12 cellular contexts compared by ENCODE assay signal in the genomic region with DNA sequence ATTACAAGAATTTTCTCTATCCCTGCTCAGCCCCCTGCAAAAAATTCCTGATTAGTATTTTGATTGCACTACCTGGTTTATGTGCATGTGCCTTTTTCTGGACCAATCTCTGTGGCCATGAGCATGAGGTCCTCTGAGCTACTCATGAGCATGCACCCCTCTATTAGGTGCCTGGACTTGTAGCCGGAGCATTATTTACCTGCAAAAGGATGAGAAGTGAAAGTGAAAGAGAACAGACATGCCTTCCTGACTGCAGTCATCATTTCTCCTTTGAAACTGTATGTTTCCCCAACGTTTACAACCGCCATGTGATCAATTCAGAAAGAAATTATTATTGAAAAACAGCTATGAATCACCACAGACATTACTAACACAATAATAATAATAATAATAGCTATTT.
DNase-seq lines count a peak whose midpoint lies in the region; ATAC-seq and TF ChIP-seq lines count a peak whose summit lies in the region.
"Had no signal": no experiment of that assay in that cellular context is flagged by ENCODE, and none has a peak within 500 bp of the region (broad histone marks: within the 10 kb centered on the region; RNA-seq: fewer than 3 reads in every experiment).

No MANE protein-coding gene starts in this region.

- H3K27me3 Mint-ChIP-seq in activated CD8-positive, alpha-beta T cell treated with anti-CD3 and anti-CD28 coated beads, Interleukin-2, amount 10 ng/mL, durations not matched to agents 7 days and 5 days (ENCODE audit: low read depth): no peaks in the 10 kb centered on the region
- no peaks in the 10 kb centered on the region for H3K27me3 Mint-ChIP-seq in activated CD8-positive, alpha-beta T cell treated with anti-CD3 and anti-CD28 coated beads for 36 hours

- H3K9me3 Mint-ChIP-seq in activated CD8-positive, alpha-beta T cell treated with anti-CD3 and anti-CD28 coated beads, Interleukin-2, amount 10 ng/mL, durations not matched to agents 7 days and 5 days (ENCODE audit: insufficient read depth): peaks cover 7% of the 10 kb centered on the region
- H3K9me3 Mint-ChIP-seq in activated CD8-positive, alpha-beta T cell treated with anti-CD3 and anti-CD28 coated beads for 36 hours: no peaks in the 10 kb centered on the region

- TF ChIP-seq CTCF in activated CD8-positive, alpha-beta T cell treated with anti-CD3 and anti-CD28 coated beads for 36 hours (IDR thresholded peaks at IDR 0.05): no peak
- no peak for TF ChIP-seq CTCF in liver (IDR thresholded peaks at IDR 0.05; ENCODE audit: low read depth, low read length, missing input control)

- no peak overlapping the region for H3K27ac ChIP-seq in liver (ENCODE audit: low read depth in 1 of 2, low read length in 2 of 2)

- no peak for DNase-seq in activated CD8-positive, alpha-beta T cell treated with anti-CD3 and anti-CD28 coated beads, Interleukin-2, amount 10 ng/mL, durations not matched to agents 7 days and 5 days
- no peak for DNase-seq in activated CD8-positive, alpha-beta T cell treated with anti-CD3 and anti-CD28 coated beads for 36 hours
- DNase-seq in RPMI8226 (peak; percentile 48), SKM-1 (lab: John Stamatoyannopoulos, UW; ENCODE audit: unreplicated experiment) (no peak), NCI-H187 (lab: John Stamatoyannopoulos, UW) (no peak)
- DNase-seq: activated CD4-positive, CD25-positive, alpha-beta regulatory T cell treated with anti-CD3 and anti-CD28 coated beads, Interleukin-2, amount 50 U/mL, for 72 hours; Caco-2; left colon; NCI-H2171 had no signal

- H3K27ac Mint-ChIP-seq in activated CD8-positive, alpha-beta T cell treated with anti-CD3 and anti-CD28 coated beads, Interleukin-2, amount 10 ng/mL, durations not matched to agents 7 days and 5 days: no peak overlapping the region
- H3K27ac Mint-ChIP-seq in activated CD8-positive, alpha-beta T cell treated with anti-CD3 and anti-CD28 coated beads for 36 hours: no peak overlapping the region

- TF ChIP-seq RAD21 in liver (IDR thresholded peaks at IDR 0.05): no peak

- H3K4me3 Mint-ChIP-seq in activated CD8-positive, alpha-beta T cell treated with anti-CD3 and anti-CD28 coated beads, Interleukin-2, amount 10 ng/mL, durations not matched to agents 7 days and 5 days: peak overlapping the region; percentile 39
- no peak overlapping the region for H3K4me3 Mint-ChIP-seq in activated CD8-positive, alpha-beta T cell treated with anti-CD3 and anti-CD28 coated beads for 36 hours

- no peaks in the 10 kb centered on the region for H3K4me1 Mint-ChIP-seq in activated CD8-positive, alpha-beta T cell treated with anti-CD3 and anti-CD28 coated beads, Interleukin-2, amount 10 ng/mL, durations not matched to agents 7 days and 5 days (ENCODE audit: low read depth)
- H3K4me1 Mint-ChIP-seq in activated CD8-positive, alpha-beta T cell treated with anti-CD3 and anti-CD28 coated beads for 36 hours (ENCODE audit: low read depth): no peaks in the 10 kb centered on the region

- H3K36me3 ChIP-seq in liver (ENCODE audit: control insufficient read depth in 4 of 4, insufficient read depth in 3 of 4, low read depth in 1 of 4, low read length in 3 of 4): no peaks in the 10 kb centered on the region

- TF ChIP-seq POLR2A in GM18505 (IDR thresholded peaks at IDR 0.05; ENCODE audit: borderline replicate concordance, extremely low read depth, insufficient read depth, insufficient read length): no peak

- ATAC-seq in activated CD8-positive, alpha-beta T cell treated with anti-CD3 and anti-CD28 coated beads, Interleukin-2, amount 10 ng/mL, durations not matched to agents 7 days and 5 days: no peak
- ATAC-seq in activated CD8-positive, alpha-beta T cell treated with anti-CD3 and anti-CD28 coated beads for 36 hours: no peak
- ATAC-seq in HG03432 (IDR thresholded peaks at IDR 0.05; ENCODE audit: unreplicated experiment): peak; percentile 82
- no peak for ATAC-seq in GM18505 (IDR thresholded peaks at IDR 0.05; ENCODE audit: unreplicated experiment)
- ATAC-seq: left colon had no signal

- no peak overlapping the region for H3K9ac ChIP-seq in liver (ENCODE audit: low read depth in 1 of 2, low read length in 2 of 2)

- WGBS in liver: 19% methylated on average over 3 of the region's 3 CpGs

- H3K36me3 Mint-ChIP-seq in activated CD8-positive, alpha-beta T cell treated with anti-CD3 and anti-CD28 coated beads, Interleukin-2, amount 10 ng/mL, durations not matched to agents 7 days and 5 days (ENCODE audit: low read depth): no peaks in the 10 kb centered on the region
- H3K36me3 Mint-ChIP-seq in activated CD8-positive, alpha-beta T cell treated with anti-CD3 and anti-CD28 coated beads for 36 hours (ENCODE audit: low read depth): no peaks in the 10 kb centered on the region

- POLR2A ChIA-PET in activated CD8-positive, alpha-beta T cell treated with anti-CD3 and anti-CD28 coated beads, Interleukin-2, amount 10 ng/mL, durations not matched to agents 7 days and 5 days (lab: Charles Lee): no interaction called here
- POLR2A ChIA-PET in activated CD8-positive, alpha-beta T cell treated with anti-CD3 and anti-CD28 coated beads for 36 hours (lab: Charles Lee): no interaction called here

- CTCF ChIA-PET in activated CD8-positive, alpha-beta T cell treated with anti-CD3 and anti-CD28 coated beads, Interleukin-2, amount 10 ng/mL, durations not matched to agents 7 days and 5 days (lab: Charles Lee): no interaction called here
- CTCF ChIA-PET in activated CD8-positive, alpha-beta T cell treated with anti-CD3 and anti-CD28 coated beads for 36 hours (lab: Charles Lee): no interaction called here

- intact Hi-C loops in activated CD8-positive, alpha-beta T cell treated with anti-CD3 and anti-CD28 coated beads for 36 hours (cut with micrococcal nuclease): no loop called here

- H3K27me3 ChIP-seq in liver (ENCODE audit: control insufficient read depth in 4 of 4, insufficient read depth in 4 of 4, low read length in 3 of 4): no peaks in the 10 kb centered on the region

- no peaks in the 10 kb centered on the region for H3K9me3 ChIP-seq in liver (ENCODE audit: control insufficient read depth in 4 of 4, low read length in 3 of 4)
- H3K9me3 ChIP-seq: Caco-2 had no signal

- peaks cover 0 to 6% (median 0%) of the 10 kb centered on the region in 4 donors for H3K4me1 ChIP-seq in liver (ENCODE audit: control insufficient read depth in 4 of 4, insufficient read depth in 4 of 4, low read length in 3 of 4)
- H3K4me1 ChIP-seq: Caco-2 had no signal

- H3K4me3 ChIP-seq in liver (ENCODE audit: low read depth in 1 of 3, low read length in 3 of 3): peak overlapping the region; percentile 32 to 44 (median 41)

TF ChIP-seq in liver, 16 proteins besides CTCF, POLR2A, EP300 and RAD21 (continues in another document):
- TF ChIP-seq FOXA2 (IDR thresholded peaks at IDR 0.05): no peak
- no peak for TF ChIP-seq YY1 (IDR thresholded peaks at IDR 0.05)
- no peak for TF ChIP-seq FOXA1 (IDR thresholded peaks at IDR 0.05)
- TF ChIP-seq, protein P1, sequence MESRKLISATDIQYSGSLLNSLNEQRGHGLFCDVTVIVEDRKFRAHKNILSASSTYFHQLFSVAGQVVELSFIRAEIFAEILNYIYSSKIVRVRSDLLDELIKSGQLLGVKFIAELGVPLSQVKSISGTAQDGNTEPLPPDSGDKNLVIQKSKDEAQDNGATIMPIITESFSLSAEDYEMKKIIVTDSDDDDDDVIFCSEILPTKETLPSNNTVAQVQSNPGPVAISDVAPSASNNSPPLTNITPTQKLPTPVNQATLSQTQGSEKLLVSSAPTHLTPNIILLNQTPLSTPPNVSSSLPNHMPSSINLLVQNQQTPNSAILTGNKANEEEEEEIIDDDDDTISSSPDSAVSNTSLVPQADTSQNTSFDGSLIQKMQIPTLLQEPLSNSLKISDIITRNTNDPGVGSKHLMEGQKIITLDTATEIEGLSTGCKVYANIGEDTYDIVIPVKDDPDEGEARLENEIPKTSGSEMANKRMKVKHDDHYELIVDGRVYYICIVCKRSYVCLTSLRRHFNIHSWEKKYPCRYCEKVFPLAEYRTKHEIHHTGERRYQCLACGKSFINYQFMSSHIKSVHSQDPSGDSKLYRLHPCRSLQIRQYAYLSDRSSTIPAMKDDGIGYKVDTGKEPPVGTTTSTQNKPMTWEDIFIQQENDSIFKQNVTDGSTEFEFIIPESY (IDR thresholded peaks at IDR 0.05): no peak
- no peak for TF ChIP-seq NR2F2 (IDR thresholded peaks at IDR 0.05)
- no peak for TF ChIP-seq ATF3 (IDR thresholded peaks at IDR 0.05)
- no peak for TF ChIP-seq TAF1 (conservative IDR thresholded peaks at IDR 0.05)
- TF ChIP-seq REST (IDR thresholded peaks at IDR 0.05): no peak
- TF ChIP-seq, protein P2, sequence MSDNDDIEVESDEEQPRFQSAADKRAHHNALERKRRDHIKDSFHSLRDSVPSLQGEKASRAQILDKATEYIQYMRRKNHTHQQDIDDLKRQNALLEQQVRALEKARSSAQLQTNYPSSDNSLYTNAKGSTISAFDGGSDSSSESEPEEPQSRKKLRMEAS (IDR thresholded peaks at IDR 0.05): no peak
- no peak for TF ChIP-seq SP1 (IDR thresholded peaks at IDR 0.05)
- no peak for TF ChIP-seq JUND (IDR thresholded peaks at IDR 0.05)
